Comparison of ENCODE assay signal across 8 cellular contexts in genomic region chr11:17352925-17353227, GRCh38. TPM values are rescaled to one million over a fixed set of nuclear protein-coding genes. Genes with fewer than 3 reads are reported as not detected.
DNase-seq lines count a peak whose midpoint lies in the region; ATAC-seq and TF ChIP-seq lines count a peak whose summit lies in the region.

No MANE protein-coding gene starts in this region.

- peak; percentile 67 for ATAC-seq in omental fat pad (ENCODE audit: low FRiP score)

- peak; percentile 74 for DNase-seq in COR-L47 (lab: John Stamatoyannopoulos, UW)
- DNase-seq in H7: peak; percentile 62
- DNase-seq in NCI-H748 treated with DMSO at 0.1 percent for 48 hours (lab: John Stamatoyannopoulos, UW): peak; percentile 82
- DNase-seq in activated T-helper 9 cell treated with anti-CD3 and anti-CD28 coated beads, Interleukin-2, amount 50 U/mL, for 16 hours (ENCODE audit: low read depth): peak; percentile 16
- DNase-seq in fibroblast of villous mesenchyme (ENCODE audit: low read depth): peak; percentile 58
- DNase-seq in omental fat pad (ENCODE audit: low spot score): no peak
- DNase-seq in NCI-H1048 (lab: John Stamatoyannopoulos, UW): no peak
- DNase-seq in amniotic stem cell (lab: John Stamatoyannopoulos, UW): no peak

- no peaks in the 10 kb centered on the region for H3K36me3 ChIP-seq in H7 (replicated peaks; ENCODE audit: control insufficient read depth, insufficient read depth, low read length)

- peaks cover 47% of the 10 kb centered on the region for H3K27me3 ChIP-seq in H7 (ENCODE audit: control insufficient read depth, insufficient read depth, low read length)

- H3K4me3 ChIP-seq in H7 (ENCODE audit: insufficient read depth, low read depth, low read length) (peak overlapping the region; percentile 40; the same call in 1 of the 2 replicates), fibroblast of villous mesenchyme (ENCODE audit: low read depth, low read length) (peak overlapping the region; percentile 72)

- TF ChIP-seq CTCF in fibroblast of villous mesenchyme (IDR thresholded peaks at IDR 0.05; ENCODE audit: insufficient read depth, low read depth, low read length): no peak
- TF ChIP-seq CTCF in omental fat pad (IDR thresholded peaks at IDR 0.05): no peak

RNA-seq across cellular contexts. Expression of gene NCR3LG1, which starts 1.3 kb away (rescaled TPM):
- 0.03 and 0.33 TPM in 2 replicates for total RNA-seq in H7 (2014; rRNA removed; shearing (Covaris generic))
- total RNA-seq in fibroblast of villous mesenchyme (14.7 and 16.8 TPM in 2 replicates), omental fat pad (10 to 100 TPM in 2 of 4 donors, 1 to 10 TPM in 2; 3.5 to 23.9 (median 11.0) TPM)

RNA-seq across cellular contexts. Expression of gene KCNJ11, which starts 35.6 kb away (rescaled TPM):
- 2.1 and 4.3 TPM in 2 replicates for total RNA-seq in H7 (2014; rRNA removed; shearing (Covaris generic))
- not detected in 2 replicates for total RNA-seq in fibroblast of villous mesenchyme
- 1 to 10 TPM in 3 of 4 donors, under 1 TPM in 1; 0.37 to 6.1 (median 2.5) TPM for total RNA-seq in omental fat pad

Comparison
In these comparisons a context has a peak if more than half of its experiments do, and no peak if none do; other contexts are left out.
1. DNase-seq: peak in COR-L47 (single experiment), H7 (single experiment), NCI-H748 treated with DMSO at 0.1 percent for 48 hours (single experiment), activated T-helper 9 cell treated with anti-CD3 and anti-CD28 coated beads, Interleukin-2, amount 50 U/mL, for 16 hours (single experiment) and fibroblast of villous mesenchyme (single experiment); none in omental fat pad (single experiment), NCI-H1048 (single experiment) and amniotic stem cell (single experiment).